In the genomic region with DNA sequence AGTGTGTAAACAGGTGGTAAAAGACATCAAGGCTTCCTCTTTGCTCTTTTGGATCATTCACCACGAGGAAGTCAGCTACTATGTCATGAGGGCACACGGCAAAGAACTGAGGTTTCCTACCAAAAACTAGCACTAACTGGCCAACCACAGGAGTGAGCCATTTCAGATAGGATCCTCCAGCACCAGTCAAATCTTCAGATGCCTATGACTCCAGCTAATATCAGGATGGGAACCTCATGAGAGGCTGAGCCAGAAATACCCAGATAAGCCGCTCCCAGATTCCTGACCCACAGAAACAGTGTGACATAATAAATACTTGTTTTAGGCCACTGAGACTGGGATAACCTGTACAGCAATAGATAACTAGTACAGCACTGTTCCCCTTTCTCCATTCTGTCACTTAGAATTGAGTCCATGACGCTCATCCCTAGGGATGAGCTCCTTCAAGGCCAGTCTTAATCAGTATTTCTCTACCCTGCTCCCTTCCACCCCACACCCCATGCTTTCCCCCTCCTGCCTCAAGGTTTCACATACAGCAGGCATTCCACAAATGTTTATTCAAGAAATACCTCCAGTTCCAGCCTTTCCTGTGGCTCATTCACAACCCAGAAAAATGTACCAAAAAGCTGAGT, we compare ENCODE assay signal across 8 cellular contexts.
DNase-seq lines count a peak whose midpoint lies in the region; ATAC-seq and TF ChIP-seq lines count a peak whose summit lies in the region.
"Had no signal": no experiment of that assay in that cellular context is flagged by ENCODE, and none has a peak within 500 bp of the region (broad histone marks: within the 10 kb centered on the region; RNA-seq: fewer than 3 reads in every experiment).

No MANE protein-coding gene starts in this region.

- 53 to 56% methylated on average over 4 of the region's 4 CpGs for WGBS in tibial nerve, 2 donors

- no peaks in the 10 kb centered on the region for H3K27me3 ChIP-seq in tibial nerve
- H3K27me3 ChIP-seq: Peyer's patch had no signal

- no peaks in the 10 kb centered on the region for H3K36me3 ChIP-seq in tibial nerve
- H3K36me3 ChIP-seq: Peyer's patch had no signal

- in situ Hi-C loops in astrocyte of the cerebellum (cut with HindIII; ENCODE audit: low sequenced_read_pairs) = no loop called here

- no peak overlapping the region for H3K4me3 Mint-ChIP-seq in activated T-helper 17 cell treated with anti-CD3 and anti-CD28 coated beads, Interleukin-2, amount 50 U/mL, for 72 hours

- H3K27ac ChIP-seq in tibial nerve = peak overlapping the region in 3 of 4 donors; percentile 10 to 53 (median 51)
- H3K27ac ChIP-seq: Peyer's patch had no signal

- ATAC-seq in activated T-helper 17 cell treated with anti-CD3 and anti-CD28 coated beads, Interleukin-2, amount 50 U/mL, for 72 hours (replicated peaks) = no peak

- no peaks in the 10 kb centered on the region for H3K4me1 Mint-ChIP-seq in activated T-helper 17 cell treated with anti-CD3 and anti-CD28 coated beads, Interleukin-2, amount 50 U/mL, for 72 hours

- H3K27ac Mint-ChIP-seq in activated T-helper 17 cell treated with anti-CD3 and anti-CD28 coated beads, Interleukin-2, amount 50 U/mL, for 72 hours = no peak overlapping the region

- TF ChIP-seq CTCF in astrocyte of the cerebellum (IDR thresholded peaks at IDR 0.05; ENCODE audit: low read depth, low read length, missing control alignments) (no peak), tibial nerve (IDR thresholded peaks at IDR 0.05) (no peak)

- no peaks in the 10 kb centered on the region for H3K9me3 ChIP-seq in tibial nerve
- H3K9me3 ChIP-seq: Peyer's patch had no signal

- H3K4me3 ChIP-seq in astrocyte of the cerebellum (ENCODE audit: low read depth, low read length) = no peak overlapping the region
- no peak overlapping the region for H3K4me3 ChIP-seq in tibial nerve
- H3K4me3 ChIP-seq: Peyer's patch had no signal

- TF ChIP-seq EP300 in tibial nerve (IDR thresholded peaks at IDR 0.05) = no peak

- H3K27me3 Mint-ChIP-seq in activated T-helper 17 cell treated with anti-CD3 and anti-CD28 coated beads, Interleukin-2, amount 50 U/mL, for 72 hours = peaks cover 27% of the 10 kb centered on the region

- no peaks in the 10 kb centered on the region for H3K36me3 Mint-ChIP-seq in activated T-helper 17 cell treated with anti-CD3 and anti-CD28 coated beads, Interleukin-2, amount 50 U/mL, for 72 hours (ENCODE audit: low read depth)

- H3K9me3 Mint-ChIP-seq in activated T-helper 17 cell treated with anti-CD3 and anti-CD28 coated beads, Interleukin-2, amount 50 U/mL, for 72 hours = no peaks in the 10 kb centered on the region

- no peaks in the 10 kb centered on the region for H3K4me1 ChIP-seq in tibial nerve
- H3K4me1 ChIP-seq: Peyer's patch had no signal

- TF ChIP-seq POLR2A in tibial nerve (IDR thresholded peaks at IDR 0.05) = no peak

- DNase-seq in HK-2 (ENCODE audit: unreplicated experiment) = peak; percentile 40
- peak; percentile 68 for DNase-seq in astrocyte of the cerebellum (ENCODE audit: low read depth)
- peak; percentile 17 for DNase-seq in iPS DF 19.7 (ENCODE audit: low read depth, low spot score)
- no peak for DNase-seq in tibial nerve (ENCODE audit: low spot score in 2 of 2)
- DNase-seq in cerebellar cortex (ENCODE audit: low spot score) = no peak
- DNase-seq in epidermal melanocyte (ENCODE audit: insufficient read length, low spot score) = no peak
- DNase-seq: Peyer's patch had no signal

Comparison
In these comparisons a context has a peak if more than half of its experiments do, and no peak if none do; other contexts are left out.
1. DNase-seq: peak in HK-2 (single experiment), astrocyte of the cerebellum (single experiment) and iPS DF 19.7 (single experiment); none in tibial nerve (0 of 2), cerebellar cortex (single experiment) and epidermal melanocyte (single experiment).